In genomic region chr16:78396046-78396445, GRCh38 we compare ENCODE assay signal across 13 cellular contexts.
DNase-seq lines count a peak whose midpoint lies in the region; ATAC-seq, FAIRE-seq and TF ChIP-seq lines count a peak whose summit lies in the region.
"Had no signal": no experiment of that assay in that cellular context is flagged by ENCODE, and none has a peak within 500 bp of the region (broad histone marks: within the 10 kb centered on the region; RNA-seq: fewer than 3 reads in every experiment).

No MANE protein-coding gene starts in this region.

- no peak overlapping the region for H3K27ac Mint-ChIP-seq in nephron progenitor cell
- no peak overlapping the region for H3K27ac Mint-ChIP-seq in T-helper 17 cell

- H3K27me3 Mint-ChIP-seq in nephron progenitor cell (ENCODE audit: low read depth, poor library complexity) (no peaks in the 10 kb centered on the region), T-helper 17 cell (no peaks in the 10 kb centered on the region)

- H3K9me3 Mint-ChIP-seq in nephron progenitor cell, result peaks cover 48% of the 10 kb centered on the region

- H3K4me3 Mint-ChIP-seq in nephron progenitor cell (no peak overlapping the region), T-helper 17 cell (no peak overlapping the region)

- no peaks in the 10 kb centered on the region for H3K9me2 ChIP-seq in DOHH2 (replicated peaks; ENCODE audit: control insufficient read depth, low read length)

- no peaks in the 10 kb centered on the region for H3F3A ChIP-seq in DOHH2 (ENCODE audit: control insufficient read depth, insufficient read depth)

- H3K4me1 Mint-ChIP-seq in nephron progenitor cell (peaks cover 4% of the 10 kb centered on the region), T-helper 17 cell (no peaks in the 10 kb centered on the region)

- H3K27me3 ChIP-seq in DOHH2 (ENCODE audit: control insufficient read depth, low read length) (no peaks in the 10 kb centered on the region), bronchial epithelial cell (ENCODE audit: control insufficient read depth, insufficient read depth, low read length) (no peaks in the 10 kb centered on the region)
- H3K27me3 ChIP-seq: tibial nerve had no signal

- H3K4me2 ChIP-seq in DOHH2 (ENCODE audit: low read length), result no peak overlapping the region

- ATAC-seq in GM18868 (IDR thresholded peaks at IDR 0.05; ENCODE audit: unreplicated experiment) (no peak), GM21515 (IDR thresholded peaks at IDR 0.05; ENCODE audit: unreplicated experiment) (no peak), T-helper 17 cell (no peak)
- ATAC-seq: Right ventricle myocardium inferior had no signal

- no peak overlapping the region for H3K27ac ChIP-seq in DOHH2 (ENCODE audit: low read depth, low read length)
- H3K27ac ChIP-seq: tibial nerve had no signal

- H3K4me3 ChIP-seq in DOHH2 (ENCODE audit: low read length) (no peak overlapping the region), bronchial epithelial cell (ENCODE audit: low read depth, low read length) (no peak overlapping the region)
- H3K4me3 ChIP-seq: tibial nerve had no signal

- H3K4me1 ChIP-seq in DOHH2 (ENCODE audit: control insufficient read depth, low read length), result no peaks in the 10 kb centered on the region

- no peaks in the 10 kb centered on the region for H4K20me1 ChIP-seq in DOHH2 (ENCODE audit: control insufficient read depth, insufficient read depth, low read depth, low read length)

- in situ Hi-C loops in KBM-7 (cut with MboI; ENCODE audit: low pct_unique_long_range_greater_than_20kb, low sequenced_read_pairs), result no loop called here

- DNase-seq in KBM-7 (peak; percentile 23), bronchial epithelial cell (ENCODE audit: low read depth) (peak; percentile 2), nephron progenitor cell (no peak), RCC 7860 (ENCODE audit: low spot score) (no peak), T-helper 17 cell (no peak)

- H3K79me2 ChIP-seq in DOHH2 (ENCODE audit: control insufficient read depth, low read length), result no peaks in the 10 kb centered on the region

- H3K36me3 ChIP-seq in DOHH2 (ENCODE audit: control insufficient read depth, low read length) (no peaks in the 10 kb centered on the region), bronchial epithelial cell (ENCODE audit: control insufficient read depth, insufficient read depth, low read length) (no peaks in the 10 kb centered on the region)

- peaks cover 55% of the 10 kb centered on the region for H3K36me3 Mint-ChIP-seq in nephron progenitor cell (ENCODE audit: low read depth)
- peaks cover 2% of the 10 kb centered on the region for H3K36me3 Mint-ChIP-seq in T-helper 17 cell (ENCODE audit: low read depth)

- FAIRE-seq in bronchial epithelial cell (lab: Jason Lieb, UNC), result no peak
- no peak for FAIRE-seq in RCC 7860 (lab: Jason Lieb, UNC)
- FAIRE-seq: astrocyte, endometrium, GM18507 had no signal

- peaks cover 3% of the 10 kb centered on the region; the same call in 1 of the 2 replicates for H3K9me3 ChIP-seq in DOHH2 (ENCODE audit: control insufficient read depth, insufficient read depth, low read length)
- no peaks in the 10 kb centered on the region for H3K9me3 ChIP-seq in T-helper 17 cell (ENCODE audit: control insufficient read depth, low read length, poor library complexity, severe bottlenecking)

- TF ChIP-seq CTCF in DOHH2 (IDR thresholded peaks at IDR 0.05; ENCODE audit: low read depth, low read length, poor library complexity, severe bottlenecking) (peak; percentile 55), bronchial epithelial cell (IDR thresholded peaks at IDR 0.05; ENCODE audit: insufficient read depth, low read length, severe bottlenecking) (no peak), nephron progenitor cell (IDR thresholded peaks at IDR 0.05) (peak; percentile 18)

Comparison
In these comparisons a context has a peak if more than half of its experiments do, and no peak if none do; other contexts are left out.
1. DNase-seq: peak in KBM-7 (single experiment) and bronchial epithelial cell (single experiment); none in nephron progenitor cell (single experiment), RCC 7860 (single experiment) and T-helper 17 cell (0 of 3).